Comparison of ENCODE assay signal across 1 cellular context in the genomic region with DNA sequence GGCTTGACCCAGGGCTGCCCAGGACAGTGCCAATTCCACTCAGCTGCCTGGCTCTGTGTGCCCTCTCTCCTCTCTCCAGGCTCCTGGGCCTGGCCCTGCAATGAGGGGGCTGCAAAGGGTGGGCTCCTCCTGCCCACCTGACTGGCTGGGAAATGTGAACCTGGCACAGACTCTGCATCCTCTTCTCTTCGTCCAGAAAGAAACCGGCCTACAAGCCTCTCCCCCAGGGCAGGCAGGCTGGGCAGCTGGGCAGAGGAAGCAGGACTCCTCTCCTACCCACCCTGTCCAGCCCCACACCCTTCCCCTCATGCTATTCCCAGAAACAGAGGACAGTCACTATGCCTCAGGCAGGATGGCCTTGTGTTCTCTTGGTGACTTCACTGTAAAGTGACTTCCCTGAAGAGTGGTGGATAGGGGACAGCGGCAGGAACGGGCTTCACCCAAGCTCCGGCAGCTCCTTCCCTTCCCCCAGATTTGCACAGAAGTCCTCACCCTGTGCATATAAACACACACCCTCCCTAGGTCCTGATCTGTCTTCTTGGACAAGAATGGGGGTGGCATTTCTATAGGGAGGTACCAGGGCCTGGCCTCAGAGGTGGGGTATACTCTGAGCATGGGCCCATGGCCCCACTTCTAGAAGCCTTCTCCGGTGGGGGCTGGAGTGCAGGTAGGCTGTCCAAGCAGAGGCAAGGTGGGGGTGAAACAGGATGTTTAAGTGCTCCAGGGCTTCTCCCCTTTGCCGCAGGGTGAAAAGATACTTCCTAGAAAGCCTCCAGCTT.
TF ChIP-seq lines count a peak whose summit lies in the region.

No MANE protein-coding gene starts in this region.

TF ChIP-seq in HepG2, 621 proteins besides CTCF, POLR2A, EP300 and RAD21:
- TF ChIP-seq NAIF1 (CRISPR knock-in tag; IDR thresholded peaks at IDR 0.05; ENCODE audit: borderline replicate concordance) (no peak), ZNF17 (CRISPR knock-in tag; IDR thresholded peaks at IDR 0.05) (no peak), ZFX (CRISPR knock-in tag; IDR thresholded peaks at IDR 0.05; ENCODE audit: low read depth) (0 out of 2 replicates have a peak, but pooled peaks have one; percentile 3), ZNF263 (CRISPR knock-in tag; IDR thresholded peaks at IDR 0.05) (no peak)
- TF ChIP-seq, protein P1, sequence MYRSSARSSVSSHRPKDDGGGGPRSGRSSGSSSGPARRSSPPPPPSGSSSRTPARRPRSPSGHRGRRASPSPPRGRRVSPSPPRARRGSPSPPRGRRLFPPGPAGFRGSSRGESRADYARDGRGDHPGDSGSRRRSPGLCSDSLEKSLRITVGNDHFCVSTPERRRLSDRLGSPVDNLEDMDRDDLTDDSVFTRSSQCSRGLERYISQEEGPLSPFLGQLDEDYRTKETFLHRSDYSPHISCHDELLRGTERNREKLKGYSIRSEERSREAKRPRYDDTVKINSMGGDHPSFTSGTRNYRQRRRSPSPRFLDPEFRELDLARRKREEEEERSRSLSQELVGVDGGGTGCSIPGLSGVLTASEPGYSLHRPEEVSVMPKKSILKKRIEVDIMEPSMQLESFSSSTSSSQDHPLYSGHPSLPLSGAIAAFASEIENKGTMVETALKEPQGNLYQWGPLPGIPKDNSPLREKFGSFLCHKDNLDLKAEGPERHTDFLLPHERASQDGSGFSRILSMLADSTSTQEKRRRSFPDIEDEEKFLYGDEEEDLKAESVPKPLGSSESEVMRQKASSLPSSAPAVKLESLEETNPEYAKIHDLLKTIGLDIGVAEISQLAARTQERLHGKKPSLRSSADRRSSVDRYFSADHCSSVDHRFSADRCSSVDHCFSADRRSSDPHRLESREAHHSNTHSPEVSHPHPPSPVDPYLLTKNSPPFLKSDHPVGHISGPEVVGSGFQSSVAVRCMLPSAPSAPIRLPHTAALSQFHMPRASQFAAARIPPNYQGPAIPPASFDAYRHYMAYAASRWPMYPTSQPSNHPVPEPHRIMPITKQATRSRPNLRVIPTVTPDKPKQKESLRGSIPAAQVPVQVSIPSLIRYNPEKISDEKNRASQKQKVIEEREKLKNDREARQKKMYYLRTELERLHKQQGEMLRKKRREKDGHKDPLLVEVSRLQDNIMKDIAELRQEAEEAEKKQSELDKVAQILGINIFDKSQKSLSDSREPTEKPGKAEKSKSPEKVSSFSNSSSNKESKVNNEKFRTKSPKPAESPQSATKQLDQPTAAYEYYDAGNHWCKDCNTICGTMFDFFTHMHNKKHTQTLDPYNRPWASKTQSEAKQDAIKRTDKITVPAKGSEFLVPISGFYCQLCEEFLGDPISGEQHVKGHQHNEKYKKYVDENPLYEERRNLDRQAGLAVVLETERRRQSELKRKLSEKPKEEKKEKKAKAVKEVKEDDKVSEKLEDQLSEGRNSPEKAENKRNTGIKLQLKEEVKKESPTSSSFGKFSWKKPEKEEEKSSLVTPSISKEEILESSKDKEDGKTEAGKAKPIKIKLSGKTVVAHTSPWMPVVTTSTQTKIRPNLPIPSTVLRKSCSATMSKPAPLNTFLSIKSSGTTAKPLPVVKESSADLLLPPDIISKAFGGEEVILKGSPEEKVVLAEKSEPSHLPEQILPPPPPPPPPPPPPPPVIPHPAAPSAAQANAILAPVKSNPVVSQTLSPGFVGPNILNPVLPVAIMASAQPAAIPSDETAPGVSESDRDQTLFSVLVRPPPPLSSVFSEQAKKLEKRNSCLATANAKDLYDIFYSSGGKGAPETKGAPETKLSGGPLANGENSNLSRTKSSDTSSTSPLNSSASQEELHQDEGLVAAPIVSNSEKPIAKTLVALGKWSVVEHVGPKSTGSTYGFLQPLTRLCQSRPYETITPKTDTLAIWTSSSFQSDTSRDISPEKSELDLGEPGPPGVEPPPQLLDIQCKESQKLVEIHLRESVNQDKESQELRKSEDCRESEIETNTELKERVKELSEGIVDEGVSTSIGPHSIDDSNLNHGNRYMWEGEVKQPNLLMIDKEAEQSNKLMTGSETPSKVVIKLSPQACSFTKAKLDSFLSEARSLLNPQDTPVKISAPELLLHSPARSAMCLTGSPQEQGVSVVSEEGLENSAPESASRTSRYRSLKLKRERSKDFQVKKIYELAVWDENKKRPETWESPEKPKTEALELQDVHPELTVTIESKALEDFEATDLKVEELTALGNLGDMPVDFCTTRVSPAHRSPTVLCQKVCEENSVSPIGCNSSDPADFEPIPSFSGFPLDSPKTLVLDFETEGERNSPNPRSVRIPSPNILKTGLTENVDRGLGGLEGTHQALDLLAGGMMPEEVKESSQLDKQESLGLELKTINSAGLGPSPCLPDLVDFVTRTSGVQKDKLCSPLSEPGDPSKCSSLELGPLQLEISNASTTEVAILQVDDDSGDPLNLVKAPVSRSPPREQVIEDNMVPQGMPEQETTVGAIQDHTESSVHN (CRISPR knock-in tag; IDR thresholded peaks at IDR 0.05), result 0 out of 2 replicates have a peak, but pooled peaks have one; percentile 5
- TF ChIP-seq, protein P2, sequence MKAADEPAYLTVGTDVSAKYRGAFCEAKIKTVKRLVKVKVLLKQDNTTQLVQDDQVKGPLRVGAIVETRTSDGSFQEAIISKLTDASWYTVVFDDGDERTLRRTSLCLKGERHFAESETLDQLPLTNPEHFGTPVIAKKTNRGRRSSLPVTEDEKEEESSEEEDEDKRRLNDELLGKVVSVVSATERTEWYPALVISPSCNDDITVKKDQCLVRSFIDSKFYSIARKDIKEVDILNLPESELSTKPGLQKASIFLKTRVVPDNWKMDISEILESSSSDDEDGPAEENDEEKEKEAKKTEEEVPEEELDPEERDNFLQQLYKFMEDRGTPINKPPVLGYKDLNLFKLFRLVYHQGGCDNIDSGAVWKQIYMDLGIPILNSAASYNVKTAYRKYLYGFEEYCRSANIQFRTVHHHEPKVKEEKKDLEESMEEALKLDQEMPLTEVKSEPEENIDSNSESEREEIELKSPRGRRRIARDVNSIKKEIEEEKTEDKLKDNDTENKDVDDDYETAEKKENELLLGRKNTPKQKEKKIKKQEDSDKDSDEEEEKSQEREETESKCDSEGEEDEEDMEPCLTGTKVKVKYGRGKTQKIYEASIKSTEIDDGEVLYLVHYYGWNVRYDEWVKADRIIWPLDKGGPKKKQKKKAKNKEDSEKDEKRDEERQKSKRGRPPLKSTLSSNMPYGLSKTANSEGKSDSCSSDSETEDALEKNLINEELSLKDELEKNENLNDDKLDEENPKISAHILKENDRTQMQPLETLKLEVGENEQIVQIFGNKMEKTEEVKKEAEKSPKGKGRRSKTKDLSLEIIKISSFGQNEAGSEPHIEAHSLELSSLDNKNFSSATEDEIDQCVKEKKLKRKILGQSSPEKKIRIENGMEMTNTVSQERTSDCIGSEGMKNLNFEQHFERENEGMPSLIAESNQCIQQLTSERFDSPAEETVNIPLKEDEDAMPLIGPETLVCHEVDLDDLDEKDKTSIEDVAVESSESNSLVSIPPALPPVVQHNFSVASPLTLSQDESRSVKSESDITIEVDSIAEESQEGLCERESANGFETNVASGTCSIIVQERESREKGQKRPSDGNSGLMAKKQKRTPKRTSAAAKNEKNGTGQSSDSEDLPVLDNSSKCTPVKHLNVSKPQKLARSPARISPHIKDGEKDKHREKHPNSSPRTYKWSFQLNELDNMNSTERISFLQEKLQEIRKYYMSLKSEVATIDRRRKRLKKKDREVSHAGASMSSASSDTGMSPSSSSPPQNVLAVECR (CRISPR knock-in tag; IDR thresholded peaks at IDR 0.05; ENCODE audit: borderline replicate concordance), result no peak; the same call in 1 of the 2 replicates
